Comparison of ENCODE assay signal across 2 cellular contexts in the genomic region with DNA sequence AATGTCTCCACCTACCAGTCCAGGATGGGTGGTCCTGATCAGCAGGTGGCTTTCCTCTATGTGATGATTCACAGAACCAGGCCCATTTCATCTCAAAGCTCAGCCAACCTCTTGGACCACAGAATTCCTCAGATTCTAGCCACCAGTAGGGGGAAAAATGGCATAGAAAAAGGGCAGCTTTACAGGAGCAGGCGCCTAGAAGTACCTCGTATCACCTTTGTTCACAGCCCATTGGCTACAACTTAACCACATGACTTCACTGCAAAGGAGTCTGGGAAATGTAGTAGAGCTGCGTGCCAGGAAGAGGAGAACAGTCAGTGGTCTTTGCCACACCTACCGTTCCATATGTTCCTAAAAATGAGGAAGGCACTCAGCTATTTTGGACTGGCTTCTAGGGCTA.
TF ChIP-seq lines count a peak whose summit lies in the region.

No MANE protein-coding gene starts in this region.

TF ChIP-seq in GM23338, 12 proteins besides CTCF, POLR2A, EP300 and RAD21 (continued from another document):
- TF ChIP-seq ETS1 (IDR thresholded peaks at IDR 0.05) = peak; percentile 78
- TF ChIP-seq POLR2AphosphoS5 (IDR thresholded peaks at IDR 0.05; ENCODE audit: low read depth) = no peak
- TF ChIP-seq, protein P1, sequence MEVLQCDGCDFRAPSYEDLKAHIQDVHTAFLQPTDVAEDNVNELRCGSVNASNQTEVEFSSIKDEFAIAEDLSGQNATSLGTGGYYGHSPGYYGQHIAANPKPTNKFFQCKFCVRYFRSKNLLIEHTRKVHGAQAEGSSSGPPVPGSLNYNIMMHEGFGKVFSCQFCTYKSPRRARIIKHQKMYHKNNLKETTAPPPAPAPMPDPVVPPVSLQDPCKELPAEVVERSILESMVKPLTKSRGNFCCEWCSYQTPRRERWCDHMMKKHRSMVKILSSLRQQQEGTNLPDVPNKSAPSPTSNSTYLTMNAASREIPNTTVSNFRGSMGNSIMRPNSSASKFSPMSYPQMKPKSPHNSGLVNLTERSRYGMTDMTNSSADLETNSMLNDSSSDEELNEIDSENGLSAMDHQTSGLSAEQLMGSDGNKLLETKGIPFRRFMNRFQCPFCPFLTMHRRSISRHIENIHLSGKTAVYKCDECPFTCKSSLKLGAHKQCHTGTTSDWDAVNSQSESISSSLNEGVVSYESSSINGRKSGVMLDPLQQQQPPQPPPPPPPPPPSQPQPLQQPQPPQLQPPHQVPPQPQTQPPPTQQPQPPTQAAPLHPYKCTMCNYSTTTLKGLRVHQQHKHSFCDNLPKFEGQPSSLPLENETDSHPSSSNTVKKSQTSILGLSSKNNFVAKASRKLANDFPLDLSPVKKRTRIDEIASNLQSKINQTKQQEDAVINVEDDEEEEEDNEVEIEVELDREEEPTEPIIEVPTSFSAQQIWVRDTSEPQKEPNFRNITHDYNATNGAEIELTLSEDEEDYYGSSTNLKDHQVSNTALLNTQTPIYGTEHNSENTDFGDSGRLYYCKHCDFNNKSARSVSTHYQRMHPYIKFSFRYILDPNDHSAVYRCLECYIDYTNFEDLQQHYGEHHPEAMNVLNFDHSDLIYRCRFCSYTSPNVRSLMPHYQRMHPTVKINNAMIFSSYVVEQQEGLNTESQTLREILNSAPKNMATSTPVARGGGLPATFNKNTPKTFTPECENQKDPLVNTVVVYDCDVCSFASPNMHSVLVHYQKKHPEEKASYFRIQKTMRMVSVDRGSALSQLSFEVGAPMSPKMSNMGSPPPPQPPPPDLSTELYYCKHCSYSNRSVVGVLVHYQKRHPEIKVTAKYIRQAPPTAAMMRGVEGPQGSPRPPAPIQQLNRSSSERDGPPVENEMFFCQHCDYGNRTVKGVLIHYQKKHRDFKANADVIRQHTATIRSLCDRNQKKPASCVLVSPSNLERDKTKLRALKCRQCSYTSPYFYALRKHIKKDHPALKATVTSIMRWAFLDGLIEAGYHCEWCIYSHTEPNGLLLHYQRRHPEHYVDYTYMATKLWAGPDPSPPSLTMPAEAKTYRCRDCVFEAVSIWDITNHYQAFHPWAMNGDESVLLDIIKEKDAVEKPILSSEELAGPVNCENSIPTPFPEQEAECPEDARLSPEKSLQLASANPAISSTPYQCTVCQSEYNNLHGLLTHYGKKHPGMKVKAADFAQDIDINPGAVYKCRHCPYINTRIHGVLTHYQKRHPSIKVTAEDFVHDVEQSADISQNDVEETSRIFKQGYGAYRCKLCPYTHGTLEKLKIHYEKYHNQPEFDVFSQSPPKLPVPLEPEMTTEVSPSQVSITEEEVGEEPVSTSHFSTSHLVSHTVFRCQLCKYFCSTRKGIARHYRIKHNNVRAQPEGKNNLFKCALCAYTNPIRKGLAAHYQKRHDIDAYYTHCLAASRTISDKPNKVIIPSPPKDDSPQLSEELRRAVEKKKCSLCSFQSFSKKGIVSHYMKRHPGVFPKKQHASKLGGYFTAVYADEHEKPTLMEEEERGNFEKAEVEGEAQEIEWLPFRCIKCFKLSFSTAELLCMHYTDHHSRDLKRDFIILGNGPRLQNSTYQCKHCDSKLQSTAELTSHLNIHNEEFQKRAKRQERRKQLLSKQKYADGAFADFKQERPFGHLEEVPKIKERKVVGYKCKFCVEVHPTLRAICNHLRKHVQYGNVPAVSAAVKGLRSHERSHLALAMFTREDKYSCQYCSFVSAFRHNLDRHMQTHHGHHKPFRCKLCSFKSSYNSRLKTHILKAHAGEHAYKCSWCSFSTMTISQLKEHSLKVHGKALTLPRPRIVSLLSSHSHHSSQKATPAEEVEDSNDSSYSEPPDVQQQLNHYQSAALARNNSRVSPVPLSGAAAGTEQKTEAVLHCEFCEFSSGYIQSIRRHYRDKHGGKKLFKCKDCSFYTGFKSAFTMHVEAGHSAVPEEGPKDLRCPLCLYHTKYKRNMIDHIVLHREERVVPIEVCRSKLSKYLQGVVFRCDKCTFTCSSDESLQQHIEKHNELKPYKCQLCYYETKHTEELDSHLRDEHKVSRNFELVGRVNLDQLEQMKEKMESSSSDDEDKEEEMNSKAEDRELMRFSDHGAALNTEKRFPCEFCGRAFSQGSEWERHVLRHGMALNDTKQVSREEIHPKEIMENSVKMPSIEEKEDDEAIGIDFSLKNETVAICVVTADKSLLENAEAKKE (CRISPR knock-in tag; IDR thresholded peaks at IDR 0.05) = 0 out of 2 replicates have a peak, but pooled peaks have one; percentile 12

TF ChIP-seq in H1, 55 proteins besides CTCF, POLR2A, EP300 and RAD21 (continued from another document):
- TF ChIP-seq, protein P2, sequence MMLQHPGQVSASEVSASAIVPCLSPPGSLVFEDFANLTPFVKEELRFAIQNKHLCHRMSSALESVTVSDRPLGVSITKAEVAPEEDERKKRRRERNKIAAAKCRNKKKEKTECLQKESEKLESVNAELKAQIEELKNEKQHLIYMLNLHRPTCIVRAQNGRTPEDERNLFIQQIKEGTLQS (IDR thresholded peaks at IDR 0.05; ENCODE audit: insufficient read depth, low read depth, low read length) = peak; percentile 42; the same call in 1 of the 2 replicates
- TF ChIP-seq GABPA (IDR thresholded peaks at IDR 0.05; ENCODE audit: borderline replicate concordance, insufficient read depth, low read length) = no peak
- TF ChIP-seq TAF7 (optimal IDR thresholded peaks at IDR 0.05; ENCODE audit: borderline replicate concordance, low read depth, low read length) = no peak
- TF ChIP-seq TBP (IDR thresholded peaks at IDR 0.05; ENCODE audit: low read depth, low read length) = no peak
- no peak for TF ChIP-seq KDM1A (IDR thresholded peaks at IDR 0.05; ENCODE audit: borderline replicate concordance, low read length)
- TF ChIP-seq FOSL1 (IDR thresholded peaks at IDR 0.05; ENCODE audit: insufficient read depth, low read depth, low read length) = no peak
- peak; percentile 67 for TF ChIP-seq SIX5 (IDR thresholded peaks at IDR 0.05; ENCODE audit: low read depth, low read length)
- TF ChIP-seq CHD2 (IDR thresholded peaks at IDR 0.05; ENCODE audit: low read length) = no peak
- no peak for TF ChIP-seq SAP30 (IDR thresholded peaks at IDR 0.05; ENCODE audit: insufficient read depth, insufficient replicate concordance, low read length)
- no peak for TF ChIP-seq BACH1 (IDR thresholded peaks at IDR 0.05; ENCODE audit: low read length)
- TF ChIP-seq CHD1 (IDR thresholded peaks at IDR 0.05; ENCODE audit: low read depth, low read length) = no peak
- TF ChIP-seq TEAD4 (IDR thresholded peaks at IDR 0.05; ENCODE audit: low read depth, low read length) = 0 out of 2 replicates have a peak, but pooled peaks have one; percentile 18
- TF ChIP-seq, protein P3, sequence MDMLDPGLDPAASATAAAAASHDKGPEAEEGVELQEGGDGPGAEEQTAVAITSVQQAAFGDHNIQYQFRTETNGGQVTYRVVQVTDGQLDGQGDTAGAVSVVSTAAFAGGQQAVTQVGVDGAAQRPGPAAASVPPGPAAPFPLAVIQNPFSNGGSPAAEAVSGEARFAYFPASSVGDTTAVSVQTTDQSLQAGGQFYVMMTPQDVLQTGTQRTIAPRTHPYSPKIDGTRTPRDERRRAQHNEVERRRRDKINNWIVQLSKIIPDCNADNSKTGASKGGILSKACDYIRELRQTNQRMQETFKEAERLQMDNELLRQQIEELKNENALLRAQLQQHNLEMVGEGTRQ (IDR thresholded peaks at IDR 0.05; ENCODE audit: low read length) = peak; percentile 80
- no peak for TF ChIP-seq RFX5 (IDR thresholded peaks at IDR 0.05; ENCODE audit: borderline replicate concordance, low read depth, low read length)
- TF ChIP-seq SP4 (IDR thresholded peaks at IDR 0.05; ENCODE audit: low read length) = no peak
- TF ChIP-seq EZH2 (IDR thresholded peaks at IDR 0.05; ENCODE audit: low read depth, low read length, severe bottlenecking) = no peak
- no peak for TF ChIP-seq E2F6 (IDR thresholded peaks at IDR 0.05)
- no peak for TF ChIP-seq KDM5A (IDR thresholded peaks at IDR 0.05; ENCODE audit: low read length)
- TF ChIP-seq MAFK (IDR thresholded peaks at IDR 0.05; ENCODE audit: low read depth, low read length) = no peak
